ENCODE assay signal across 35 cellular contexts in the genomic region with DNA sequence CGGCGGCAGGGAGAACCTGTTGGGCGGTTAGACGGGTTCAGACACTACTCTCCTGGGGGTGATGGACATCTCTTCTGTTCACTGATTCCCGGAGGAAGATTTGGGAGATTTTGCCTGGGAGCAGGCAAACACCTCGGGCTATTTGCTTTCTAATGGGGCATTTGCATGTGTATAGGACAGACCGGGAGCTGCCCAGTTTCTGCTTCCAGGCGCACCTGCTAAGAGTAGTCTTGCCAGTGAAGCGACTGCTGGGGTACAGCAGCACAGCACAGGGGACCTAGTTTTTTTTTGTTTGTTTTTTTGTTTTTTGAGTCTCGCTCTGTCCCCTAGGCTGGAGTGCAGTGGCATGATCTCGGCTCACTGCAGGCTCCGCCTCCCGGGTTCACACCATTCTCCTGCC.
"Had no signal": no experiment of that assay in that cellular context is flagged by ENCODE, and none has a peak within 500 bp of the region (broad histone marks: within the 10 kb centered on the region; RNA-seq: fewer than 3 reads in every experiment).

No MANE protein-coding gene starts in this region.

- DNase-seq: Karpas-422, Kasumi-1, MG63, MM.1S, MV-4-11, NCI-H1048, NCI-H1092, NCI-H1092 treated with DMSO at 0.1 percent for 48 hours, NCI-H1105, NCI-H1105 treated with DMSO at 0.1 percent for 48 hours, NCI-H1417, NCI-H1417 treated with DMSO at 0.1 percent for 48 hours, NCI-H1436, NCI-H1436 treated with DMSO at 0.1 percent for 48 hours, NCI-H146, NCI-H1694, NCI-H1694 treated with DMSO at 0.1 percent for 48 hours, NCI-H187, NCI-H187 treated with DMSO at 0.1 percent for 48 hours, NCI-H1930, NCI-H2029, NCI-H2029 treated with DMSO at 0.1 percent for 48 hours, NCI-H2081, NCI-H2081 treated with DMSO at 0.1 percent for 48 hours, NCI-H2107, NCI-H2171, NCI-H2171 treated with DMSO at 0.1 percent for 48 hours, NCI-H2227 treated with DMSO at 0.1 percent for 48 hours, NCI-H226, NCI-H345, NCI-H446, NCI-H446 treated with DMSO at 0.1 percent for 48 hours, NCI-H510A, NCI-H510A treated with DMSO at 0.1 percent for 48 hours, NCI-H524 had no signal

- H3K36me3 ChIP-seq: MG63 had no signal

- H3K4me3 ChIP-seq: MG63 had no signal

- H3K27me3 ChIP-seq: MG63 had no signal

- H3K9me3 ChIP-seq: MG63 had no signal
